ENCODE assay signal across 1 cellular context in the genomic region with DNA sequence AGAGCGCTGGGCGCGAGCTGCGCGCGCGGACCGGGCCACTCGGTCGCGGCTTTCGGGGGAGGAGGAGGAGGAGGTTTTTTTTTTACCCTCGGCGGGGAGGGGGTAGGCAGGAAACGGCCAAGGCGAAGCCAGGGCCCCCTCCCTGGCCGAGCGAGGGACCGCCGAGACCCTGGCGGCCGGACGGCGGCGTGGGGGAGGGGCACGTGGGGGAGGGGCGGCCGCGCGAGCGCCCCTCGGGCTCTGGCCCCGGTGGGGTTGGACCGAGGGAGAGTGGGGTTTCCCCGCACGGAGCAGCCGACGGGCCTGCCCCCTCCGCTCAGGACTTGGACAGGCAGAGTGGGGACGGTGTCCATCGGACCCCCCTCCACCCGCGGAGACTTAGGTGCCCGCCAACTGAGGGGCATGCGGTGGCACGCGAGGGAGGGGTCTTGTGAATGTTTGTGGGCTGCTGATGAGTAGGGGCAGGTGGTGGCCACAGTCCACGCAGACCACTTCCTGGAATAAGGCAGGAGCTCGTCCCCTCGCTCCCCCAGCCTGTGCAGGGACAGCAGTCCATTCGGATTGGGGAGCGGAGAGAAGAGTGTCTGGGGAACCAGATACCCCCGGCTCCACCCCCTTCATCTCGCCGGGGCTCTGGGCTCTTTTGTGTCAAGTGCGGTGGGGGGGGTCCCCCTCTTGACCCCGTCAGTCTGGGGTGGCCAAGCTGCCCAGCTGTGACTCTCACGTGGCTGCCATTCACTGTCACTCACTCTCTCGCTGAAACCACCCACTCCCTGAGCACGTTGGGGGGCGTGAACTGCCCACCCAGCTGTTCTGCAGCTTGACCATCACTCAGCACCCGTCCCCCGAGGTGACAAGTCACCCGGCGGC.
TF ChIP-seq lines count a peak whose summit lies in the region.

No MANE protein-coding gene starts in this region.

TF ChIP-seq in HepG2, 621 proteins besides CTCF, POLR2A, EP300 and RAD21 (continued from another document):
- TF ChIP-seq, protein P1, sequence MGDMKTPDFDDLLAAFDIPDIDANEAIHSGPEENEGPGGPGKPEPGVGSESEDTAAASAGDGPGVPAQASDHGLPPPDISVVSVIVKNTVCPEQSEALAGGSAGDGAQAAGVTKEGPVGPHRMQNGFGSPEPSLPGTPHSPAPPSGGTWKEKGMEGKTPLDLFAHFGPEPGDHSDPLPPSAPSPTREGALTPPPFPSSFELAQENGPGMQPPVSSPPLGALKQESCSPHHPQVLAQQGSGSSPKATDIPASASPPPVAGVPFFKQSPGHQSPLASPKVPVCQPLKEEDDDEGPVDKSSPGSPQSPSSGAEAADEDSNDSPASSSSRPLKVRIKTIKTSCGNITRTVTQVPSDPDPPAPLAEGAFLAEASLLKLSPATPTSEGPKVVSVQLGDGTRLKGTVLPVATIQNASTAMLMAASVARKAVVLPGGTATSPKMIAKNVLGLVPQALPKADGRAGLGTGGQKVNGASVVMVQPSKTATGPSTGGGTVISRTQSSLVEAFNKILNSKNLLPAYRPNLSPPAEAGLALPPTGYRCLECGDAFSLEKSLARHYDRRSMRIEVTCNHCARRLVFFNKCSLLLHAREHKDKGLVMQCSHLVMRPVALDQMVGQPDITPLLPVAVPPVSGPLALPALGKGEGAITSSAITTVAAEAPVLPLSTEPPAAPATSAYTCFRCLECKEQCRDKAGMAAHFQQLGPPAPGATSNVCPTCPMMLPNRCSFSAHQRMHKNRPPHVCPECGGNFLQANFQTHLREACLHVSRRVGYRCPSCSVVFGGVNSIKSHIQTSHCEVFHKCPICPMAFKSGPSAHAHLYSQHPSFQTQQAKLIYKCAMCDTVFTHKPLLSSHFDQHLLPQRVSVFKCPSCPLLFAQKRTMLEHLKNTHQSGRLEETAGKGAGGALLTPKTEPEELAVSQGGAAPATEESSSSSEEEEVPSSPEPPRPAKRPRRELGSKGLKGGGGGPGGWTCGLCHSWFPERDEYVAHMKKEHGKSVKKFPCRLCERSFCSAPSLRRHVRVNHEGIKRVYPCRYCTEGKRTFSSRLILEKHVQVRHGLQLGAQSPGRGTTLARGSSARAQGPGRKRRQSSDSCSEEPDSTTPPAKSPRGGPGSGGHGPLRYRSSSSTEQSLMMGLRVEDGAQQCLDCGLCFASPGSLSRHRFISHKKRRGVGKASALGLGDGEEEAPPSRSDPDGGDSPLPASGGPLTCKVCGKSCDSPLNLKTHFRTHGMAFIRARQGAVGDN (CRISPR knock-in tag; IDR thresholded peaks at IDR 0.05): peak; percentile 58; the same call in 1 of the 2 replicates
- TF ChIP-seq ZNF333 (CRISPR knock-in tag; IDR thresholded peaks at IDR 0.05; ENCODE audit: borderline replicate concordance) (no peak), ZNF567 (CRISPR knock-in tag; IDR thresholded peaks at IDR 0.05; ENCODE audit: borderline replicate concordance) (no peak), CBFB (CRISPR knock-in tag; IDR thresholded peaks at IDR 0.05) (no peak), CCDC6 (CRISPR knock-in tag; IDR thresholded peaks at IDR 0.05) (no peak), SAP130 (CRISPR knock-in tag; IDR thresholded peaks at IDR 0.05; ENCODE audit: low read depth) (peak; percentile 11; the same call in 1 of the 2 replicates), ZNF451 (CRISPR knock-in tag; IDR thresholded peaks at IDR 0.05) (peak; percentile 41; the same call in 1 of the 2 replicates), CREM (IDR thresholded peaks at IDR 0.05) (no peak), CREM (CRISPR knock-in tag; IDR thresholded peaks at IDR 0.05) (no peak), ZNF317 (CRISPR knock-in tag; IDR thresholded peaks at IDR 0.05) (no peak), SMC3 (IDR thresholded peaks at IDR 0.05; ENCODE audit: low read length) (no peak), SKI (IDR thresholded peaks at IDR 0.05; ENCODE audit: partially characterized antibody) (peak; percentile 5), EED (CRISPR knock-in tag; IDR thresholded peaks at IDR 0.05) (no peak), RORA (CRISPR knock-in tag; IDR thresholded peaks at IDR 0.05) (no peak), YEATS4 (CRISPR knock-in tag; IDR thresholded peaks at IDR 0.05; ENCODE audit: borderline replicate concordance) (peak; percentile 39; the same call in 1 of the 2 replicates), RCOR2 (CRISPR knock-in tag; IDR thresholded peaks at IDR 0.05) (no peak)
- TF ChIP-seq, protein P2, sequence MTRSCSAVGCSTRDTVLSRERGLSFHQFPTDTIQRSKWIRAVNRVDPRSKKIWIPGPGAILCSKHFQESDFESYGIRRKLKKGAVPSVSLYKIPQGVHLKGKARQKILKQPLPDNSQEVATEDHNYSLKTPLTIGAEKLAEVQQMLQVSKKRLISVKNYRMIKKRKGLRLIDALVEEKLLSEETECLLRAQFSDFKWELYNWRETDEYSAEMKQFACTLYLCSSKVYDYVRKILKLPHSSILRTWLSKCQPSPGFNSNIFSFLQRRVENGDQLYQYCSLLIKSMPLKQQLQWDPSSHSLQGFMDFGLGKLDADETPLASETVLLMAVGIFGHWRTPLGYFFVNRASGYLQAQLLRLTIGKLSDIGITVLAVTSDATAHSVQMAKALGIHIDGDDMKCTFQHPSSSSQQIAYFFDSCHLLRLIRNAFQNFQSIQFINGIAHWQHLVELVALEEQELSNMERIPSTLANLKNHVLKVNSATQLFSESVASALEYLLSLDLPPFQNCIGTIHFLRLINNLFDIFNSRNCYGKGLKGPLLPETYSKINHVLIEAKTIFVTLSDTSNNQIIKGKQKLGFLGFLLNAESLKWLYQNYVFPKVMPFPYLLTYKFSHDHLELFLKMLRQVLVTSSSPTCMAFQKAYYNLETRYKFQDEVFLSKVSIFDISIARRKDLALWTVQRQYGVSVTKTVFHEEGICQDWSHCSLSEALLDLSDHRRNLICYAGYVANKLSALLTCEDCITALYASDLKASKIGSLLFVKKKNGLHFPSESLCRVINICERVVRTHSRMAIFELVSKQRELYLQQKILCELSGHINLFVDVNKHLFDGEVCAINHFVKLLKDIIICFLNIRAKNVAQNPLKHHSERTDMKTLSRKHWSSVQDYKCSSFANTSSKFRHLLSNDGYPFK (CRISPR knock-in tag; IDR thresholded peaks at IDR 0.05; ENCODE audit: borderline replicate concordance): no peak
- TF ChIP-seq, protein P3, sequence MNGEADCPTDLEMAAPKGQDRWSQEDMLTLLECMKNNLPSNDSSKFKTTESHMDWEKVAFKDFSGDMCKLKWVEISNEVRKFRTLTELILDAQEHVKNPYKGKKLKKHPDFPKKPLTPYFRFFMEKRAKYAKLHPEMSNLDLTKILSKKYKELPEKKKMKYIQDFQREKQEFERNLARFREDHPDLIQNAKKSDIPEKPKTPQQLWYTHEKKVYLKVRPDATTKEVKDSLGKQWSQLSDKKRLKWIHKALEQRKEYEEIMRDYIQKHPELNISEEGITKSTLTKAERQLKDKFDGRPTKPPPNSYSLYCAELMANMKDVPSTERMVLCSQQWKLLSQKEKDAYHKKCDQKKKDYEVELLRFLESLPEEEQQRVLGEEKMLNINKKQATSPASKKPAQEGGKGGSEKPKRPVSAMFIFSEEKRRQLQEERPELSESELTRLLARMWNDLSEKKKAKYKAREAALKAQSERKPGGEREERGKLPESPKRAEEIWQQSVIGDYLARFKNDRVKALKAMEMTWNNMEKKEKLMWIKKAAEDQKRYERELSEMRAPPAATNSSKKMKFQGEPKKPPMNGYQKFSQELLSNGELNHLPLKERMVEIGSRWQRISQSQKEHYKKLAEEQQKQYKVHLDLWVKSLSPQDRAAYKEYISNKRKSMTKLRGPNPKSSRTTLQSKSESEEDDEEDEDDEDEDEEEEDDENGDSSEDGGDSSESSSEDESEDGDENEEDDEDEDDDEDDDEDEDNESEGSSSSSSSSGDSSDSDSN (CRISPR knock-in tag; IDR thresholded peaks at IDR 0.05): peak; percentile 27; the same call in 1 of the 2 replicates
